ENCODE assay signal across 10 cellular contexts in genomic region chr5:53041071-53041692, GRCh38. TPM values are rescaled to one million over a fixed set of nuclear protein-coding genes. Genes with fewer than 3 reads are reported as not detected.
DNase-seq lines count a peak whose midpoint lies in the region; ATAC-seq and TF ChIP-seq lines count a peak whose summit lies in the region.
"Had no signal": no experiment of that assay in that cellular context is flagged by ENCODE, and none has a peak within 500 bp of the region (broad histone marks: within the 10 kb centered on the region; RNA-seq: fewer than 3 reads in every experiment).

No MANE protein-coding gene starts in this region.

- DNase-seq in activated T-cell treated with anti-CD3 and anti-CD28 coated beads, Interleukin-2, amount 50 U/mL, for 4 hours = no peak
- DNase-seq in activated T-cell treated with anti-CD3 and anti-CD28 coated beads for 4 hours = no peak
- DNase-seq in activated CD8-positive, alpha-beta T cell treated with anti-CD3 and anti-CD28 coated beads, Interleukin-2, amount 10 ng/mL, durations not matched to agents 7 days and 5 days = peak; percentile 59
- DNase-seq in stimulated activated naive CD8-positive, alpha-beta T cell treated with anti-CD3 and anti-CD28 coated beads, Interleukin-15, Interleukin-2, amounts not matched to agents 100 U/mL and 50 U/mL, for 24 hours = no peak
- DNase-seq in NCI-H2227 (lab: John Stamatoyannopoulos, UW; ENCODE audit: unreplicated experiment) = no peak
- no peak for DNase-seq in RWPE1 (ENCODE audit: low spot score)
- no peak for DNase-seq in AG20443 (ENCODE audit: low spot score)
- DNase-seq: NCI-H187 had no signal

- H3K27ac Mint-ChIP-seq in activated CD8-positive, alpha-beta T cell treated with anti-CD3 and anti-CD28 coated beads, Interleukin-2, amount 10 ng/mL, durations not matched to agents 7 days and 5 days = peak overlapping the region; percentile 88
- H3K27ac Mint-ChIP-seq: nephron had no signal

- ATAC-seq in activated T-cell treated with anti-CD3 and anti-CD28 coated beads, Interleukin-2, amount 50 U/mL, for 4 hours = peak; percentile 91 to 95
- ATAC-seq in HG02973 (IDR thresholded peaks at IDR 0.05; ENCODE audit: unreplicated experiment) = peak; percentile 98
- peak; percentile 95 for ATAC-seq in activated CD8-positive, alpha-beta T cell treated with anti-CD3 and anti-CD28 coated beads, Interleukin-2, amount 10 ng/mL, durations not matched to agents 7 days and 5 days
- peak; percentile 92 for ATAC-seq in stimulated activated naive CD8-positive, alpha-beta T cell treated with anti-CD3 and anti-CD28 coated beads, Interleukin-15, Interleukin-2, amounts not matched to agents 100 U/mL and 50 U/mL, for 24 hours

- POLR2A ChIA-PET in activated CD8-positive, alpha-beta T cell treated with anti-CD3 and anti-CD28 coated beads, Interleukin-2, amount 10 ng/mL, durations not matched to agents 7 days and 5 days (lab: Charles Lee) = interaction anchor here (0.6 to 1.5 kb wide), 4 partner anchors 16 to 35 kb away, joined by 3 to 4 read pairs (median 3); no protein-coding TSS in a partner anchor
- POLR2A ChIA-PET in RWPE1 (lab: Yijun Ruan, JAX; ENCODE audit: low non-redundant PET) = no interaction called here

- no peak for TF ChIP-seq CTCF in RWPE1 (conservative IDR thresholded peaks at IDR 0.05; ENCODE audit: low read depth)

- no peak overlapping the region for H3K27ac ChIP-seq in RWPE1

- H3K9me3 Mint-ChIP-seq in activated T-cell treated with anti-CD3 and anti-CD28 coated beads, Interleukin-2, amount 50 U/mL, for 4 hours = no peaks in the 10 kb centered on the region
- H3K9me3 Mint-ChIP-seq in activated CD8-positive, alpha-beta T cell treated with anti-CD3 and anti-CD28 coated beads, Interleukin-2, amount 10 ng/mL, durations not matched to agents 7 days and 5 days (ENCODE audit: insufficient read depth) = no peaks in the 10 kb centered on the region
- H3K9me3 Mint-ChIP-seq: nephron had no signal

- peaks cover 21% of the 10 kb centered on the region for H3K4me1 Mint-ChIP-seq in activated T-cell treated with anti-CD3 and anti-CD28 coated beads, Interleukin-2, amount 50 U/mL, for 4 hours (ENCODE audit: low read depth)
- peaks cover 79% of the 10 kb centered on the region for H3K4me1 Mint-ChIP-seq in activated CD8-positive, alpha-beta T cell treated with anti-CD3 and anti-CD28 coated beads, Interleukin-2, amount 10 ng/mL, durations not matched to agents 7 days and 5 days (ENCODE audit: low read depth)

- peaks cover 2% of the 10 kb centered on the region for H3K36me3 Mint-ChIP-seq in activated T-cell treated with anti-CD3 and anti-CD28 coated beads, Interleukin-2, amount 50 U/mL, for 4 hours (ENCODE audit: insufficient read depth)
- peaks cover 26% of the 10 kb centered on the region for H3K36me3 Mint-ChIP-seq in activated CD8-positive, alpha-beta T cell treated with anti-CD3 and anti-CD28 coated beads, Interleukin-2, amount 10 ng/mL, durations not matched to agents 7 days and 5 days (ENCODE audit: low read depth)

- H3K27me3 Mint-ChIP-seq in activated T-cell treated with anti-CD3 and anti-CD28 coated beads, Interleukin-2, amount 50 U/mL, for 4 hours (ENCODE audit: low read depth) = no peaks in the 10 kb centered on the region
- peaks cover 5% of the 10 kb centered on the region for H3K27me3 Mint-ChIP-seq in activated CD8-positive, alpha-beta T cell treated with anti-CD3 and anti-CD28 coated beads, Interleukin-2, amount 10 ng/mL, durations not matched to agents 7 days and 5 days (ENCODE audit: low read depth)

- peak overlapping the region; percentile 55 for H3K4me3 Mint-ChIP-seq in activated T-cell treated with anti-CD3 and anti-CD28 coated beads, Interleukin-2, amount 50 U/mL, for 4 hours
- H3K4me3 Mint-ChIP-seq in activated CD8-positive, alpha-beta T cell treated with anti-CD3 and anti-CD28 coated beads, Interleukin-2, amount 10 ng/mL, durations not matched to agents 7 days and 5 days = peak overlapping the region; percentile 73
- H3K4me3 Mint-ChIP-seq: nephron had no signal

- CTCF ChIA-PET in activated CD8-positive, alpha-beta T cell treated with anti-CD3 and anti-CD28 coated beads, Interleukin-2, amount 10 ng/mL, durations not matched to agents 7 days and 5 days (lab: Charles Lee) = interaction anchor here (0.6 to 4.8 kb wide), 14 partner anchors 9 to 92 kb away, joined by 3 to 29 read pairs (median 4); no protein-coding TSS in a partner anchor
- CTCF ChIA-PET in RWPE1 (lab: Yijun Ruan, JAX) = interaction anchor here (0.7 kb wide), 1 partner anchor 1686 kb away, joined by 3 read pairs; no protein-coding TSS in a partner anchor

RNA-seq across cellular contexts. Expression of gene ITGA2, which starts 52.0 kb away (rescaled TPM):
- total RNA-seq in activated T-cell treated with anti-CD3 and anti-CD28 coated beads, Interleukin-2, amount 50 U/mL, for 4 hours = 1 to 10 TPM; 1.0 to 1.1 (median 1.1) TPM
- total RNA-seq in activated CD8-positive, alpha-beta T cell treated with anti-CD3 and anti-CD28 coated beads, Interleukin-2, amount 10 ng/mL, durations not matched to agents 7 days and 5 days = 1 to 10 TPM; 4.3 to 4.8 TPM
